ENCODE assay signal across 15 cellular contexts in genomic region chr1:26372039-26372438, GRCh38. TPM values are rescaled to one million over a fixed set of nuclear protein-coding genes. Genes with fewer than 3 reads are reported as not detected.
DNase-seq lines count a peak whose midpoint lies in the region; ATAC-seq, FAIRE-seq and TF ChIP-seq lines count a peak whose summit lies in the region.
"Had no signal": no experiment of that assay in that cellular context is flagged by ENCODE, and none has a peak within 500 bp of the region (broad histone marks: within the 10 kb centered on the region; RNA-seq: fewer than 3 reads in every experiment).

No MANE protein-coding gene starts in this region.

- H3K4me2 ChIP-seq in osteoblast (ENCODE audit: insufficient read depth, low read length) = no peak overlapping the region
- H3K4me2 ChIP-seq: GM23338 had no signal

- H3K27me3 Mint-ChIP-seq in activated T-cell treated with anti-CD3 and anti-CD28 coated beads, Interleukin-2, amount 50 U/mL, for 4 hours (ENCODE audit: low read depth) = no peaks in the 10 kb centered on the region
- H3K27me3 Mint-ChIP-seq in T-cell = no peaks in the 10 kb centered on the region

- POLR2A ChIA-PET in T-cell (lab: Charles Lee) = no interaction called here

- H3K79me2 ChIP-seq in osteoblast (ENCODE audit: insufficient read depth, low read length) = no peaks in the 10 kb centered on the region

- H3K27ac Mint-ChIP-seq in T-cell = peak overlapping the region; percentile 87 to 99
- H3K27ac Mint-ChIP-seq: endodermal cell, GM23338, WTC11 had no signal

- H3K4me1 ChIP-seq in osteoblast (ENCODE audit: insufficient read depth, low read length) = peaks cover 9% of the 10 kb centered on the region
- H3K4me1 ChIP-seq: SJSA1, vagina had no signal

- H3K9me3 ChIP-seq in osteoblast (ENCODE audit: low read depth, low read length) = no peaks in the 10 kb centered on the region
- H3K9me3 ChIP-seq: SJSA1, vagina had no signal

- H3K4me3 Mint-ChIP-seq in activated T-cell treated with anti-CD3 and anti-CD28 coated beads, Interleukin-2, amount 50 U/mL, for 4 hours = no peak overlapping the region
- H3K4me3 Mint-ChIP-seq in T-cell = peak overlapping the region in 1 of 3 donors; percentile 74
- H3K4me3 Mint-ChIP-seq: brain, endodermal cell, GM23338, WTC11 had no signal

- no peak overlapping the region for H3K27ac ChIP-seq in osteoblast (ENCODE audit: low read depth, low read length)
- H3K27ac ChIP-seq: SJSA1, vagina had no signal

- no peak overlapping the region for H3K4me3 ChIP-seq in osteoblast (ENCODE audit: insufficient read depth, low read length)
- H3K4me3 ChIP-seq: GM23338, SJSA1, vagina had no signal

- FAIRE-seq in GM12891 (lab: Jason Lieb, UNC) = no peak

- peaks cover 81% of the 10 kb centered on the region for H3K4me1 Mint-ChIP-seq in activated T-cell treated with anti-CD3 and anti-CD28 coated beads, Interleukin-2, amount 50 U/mL, for 4 hours (ENCODE audit: low read depth)
- peaks cover 77 to 89% (median 78%) of the 10 kb centered on the region in 3 donors for H3K4me1 Mint-ChIP-seq in T-cell
- H3K4me1 Mint-ChIP-seq: brain had no signal

- TF ChIP-seq POLR2A in GM12891 (IDR thresholded peaks at IDR 0.05; ENCODE audit: low read depth, low read length) = no peak

- no peaks in the 10 kb centered on the region for H3K36me3 Mint-ChIP-seq in activated T-cell treated with anti-CD3 and anti-CD28 coated beads, Interleukin-2, amount 50 U/mL, for 4 hours (ENCODE audit: insufficient read depth)
- H3K36me3 Mint-ChIP-seq in T-cell = no peaks in the 10 kb centered on the region
- H3K36me3 Mint-ChIP-seq: brain, WTC11 had no signal

- H3K27me3 ChIP-seq in osteoblast (ENCODE audit: insufficient read depth, low read length) = no peaks in the 10 kb centered on the region
- H3K27me3 ChIP-seq: SJSA1, vagina had no signal

- H2AFZ ChIP-seq in osteoblast (ENCODE audit: low read length) = no peak overlapping the region
- H2AFZ ChIP-seq: GM23338 had no signal

- H3K36me3 ChIP-seq in osteoblast (ENCODE audit: insufficient read depth, low read length) = no peaks in the 10 kb centered on the region
- H3K36me3 ChIP-seq: SJSA1, vagina had no signal

- no peaks in the 10 kb centered on the region for H4K20me1 ChIP-seq in osteoblast (ENCODE audit: insufficient read depth, low read length)

- CTCF ChIA-PET in T-cell (lab: Charles Lee) = no interaction called here

- peaks cover 3% of the 10 kb centered on the region for H3K9me3 Mint-ChIP-seq in activated T-cell treated with anti-CD3 and anti-CD28 coated beads, Interleukin-2, amount 50 U/mL, for 4 hours
- no peaks in the 10 kb centered on the region for H3K9me3 Mint-ChIP-seq in T-cell
- H3K9me3 Mint-ChIP-seq: GM23338 had no signal

- no peak for DNase-seq in activated T-cell treated with anti-CD3 and anti-CD28 coated beads, Interleukin-2, amount 50 U/mL, for 4 hours
- DNase-seq in activated T-cell treated with anti-CD3 and anti-CD28 coated beads, Interleukin-2, amount 50 U/mL, for 1 hour = no peak
- DNase-seq in T-cell (no peak), osteoblast (ENCODE audit: insufficient read length, low spot score, missing footprints) (peak; percentile 76), GM12891 (ENCODE audit: insufficient read length, low spot score) (no peak)
- DNase-seq: endodermal cell; NCI-H2081; stimulated activated CD4-positive, alpha-beta T cell treated with anti-CD3 and anti-CD28 coated beads, Interleukin-2, amount 100 ng/mL, for 24 hours had no signal

- TF ChIP-seq CTCF in osteoblast (IDR thresholded peaks at IDR 0.05; ENCODE audit: extremely low read depth, low read depth, low read length) = no peak

- peak; percentile 44 to 49 for ATAC-seq in activated T-cell treated with anti-CD3 and anti-CD28 coated beads, Interleukin-2, amount 50 U/mL, for 4 hours
- ATAC-seq in T-cell (replicated peaks in 1 of 4) (no peak), GM18867 (IDR thresholded peaks at IDR 0.05; ENCODE audit: unreplicated experiment) (no peak)
- ATAC-seq: GM23338, WTC11 had no signal

TF ChIP-seq in GM12891, 5 proteins besides CTCF, POLR2A, EP300 and RAD21:
- TF ChIP-seq PAX5 (IDR thresholded peaks at IDR 0.05; ENCODE audit: insufficient read depth, low read length, severe bottlenecking) (no peak), SPI1 (IDR thresholded peaks at IDR 0.05; ENCODE audit: low read depth, low read length) (no peak), TAF1 (IDR thresholded peaks at IDR 0.05; ENCODE audit: low read depth, low read length) (no peak), POLR2AphosphoS5 (IDR thresholded peaks at IDR 0.05; ENCODE audit: low read depth, low read length) (no peak), POU2F2 (IDR thresholded peaks at IDR 0.05; ENCODE audit: low read depth, low read length) (no peak)

RNA-seq across cellular contexts. Expression of gene ZNF683, which starts 0.5 kb away (rescaled TPM):
- under 1 TPM; 0.11 to 0.30 (median 0.13) TPM for total RNA-seq in activated T-cell treated with anti-CD3 and anti-CD28 coated beads, Interleukin-2, amount 50 U/mL, for 4 hours
- total RNA-seq in T-cell (10 to 100 TPM in 2 of 5 donors, 1 to 10 TPM in 2, under 1 TPM in 1; 0.32 to 23.1 (median 5.3) TPM), osteoblast (not detected in 2 replicates)
- not detected for polyA plus RNA-seq in GM12891 (2012; ENCODE audit: low read depth, missing spikeins)
- total RNA-seq: endodermal cell, GM23338, SJSA1, vagina, WTC11 had no signal
- polyA plus RNA-seq: AG04450, GM23338 had no signal

RNA-seq across cellular contexts. Expression of gene CRYBG2, which starts 18.1 kb away (rescaled TPM):
- under 1 TPM; 0.16 to 0.45 (median 0.30) TPM for total RNA-seq in activated T-cell treated with anti-CD3 and anti-CD28 coated beads, Interleukin-2, amount 50 U/mL, for 4 hours
- total RNA-seq in T-cell = 1 to 10 TPM; 3.0 to 7.3 (median 5.1) TPM
- not detected in 2 replicates for total RNA-seq in osteoblast
- 0.21 TPM for polyA plus RNA-seq in GM12891 (2012; ENCODE audit: low read depth, missing spikeins)
- total RNA-seq: SJSA1 had no signal
- polyA plus RNA-seq: AG04450 had no signal

RNA-seq across cellular contexts. Expression of gene LIN28A, which starts 38.6 kb away (rescaled TPM):
- total RNA-seq in activated T-cell treated with anti-CD3 and anti-CD28 coated beads, Interleukin-2, amount 50 U/mL, for 4 hours = under 1 TPM; 0.37 to 0.57 (median 0.46) TPM
- total RNA-seq in T-cell = 1 to 10 TPM in 2 of 5 donors, under 1 TPM in 1, not detected in 2; 0.95 to 1.3 (median 1.1) TPM
- total RNA-seq in osteoblast = not detected in 2 replicates
- not detected for polyA plus RNA-seq in GM12891 (2012; ENCODE audit: low read depth, missing spikeins)
- total RNA-seq: SJSA1, vagina had no signal
- polyA plus RNA-seq: AG04450 had no signal

RNA-seq across cellular contexts. Expression of gene CD52, which starts 54.3 kb away (rescaled TPM):
- 10 to 100 TPM; 82.3 to 99.4 (median 93.8) TPM for total RNA-seq in activated T-cell treated with anti-CD3 and anti-CD28 coated beads, Interleukin-2, amount 50 U/mL, for 4 hours
- total RNA-seq in T-cell = 1,000 to 10,000 TPM in 4 of 5 donors, 100 to 1,000 TPM in 1; 994 to 1,121 (median 1,054) TPM
- total RNA-seq in osteoblast = not detected in 2 replicates
- polyA plus RNA-seq in GM12891 (2012; ENCODE audit: low read depth, missing spikeins) = 874 TPM
- total RNA-seq: GM23338, SJSA1 had no signal
- polyA plus RNA-seq: AG04450 had no signal

Comparison
In these comparisons a context has a peak if more than half of its experiments do, and no peak if none do; other contexts are left out.
1. ATAC-seq: peak in activated T-cell treated with anti-CD3 and anti-CD28 coated beads, Interleukin-2, amount 50 U/mL, for 4 hours (2 of 2); none in T-cell (0 of 4) and GM18867 (single experiment).